ENCODE assay signal across 1 cellular context in the genomic region with DNA sequence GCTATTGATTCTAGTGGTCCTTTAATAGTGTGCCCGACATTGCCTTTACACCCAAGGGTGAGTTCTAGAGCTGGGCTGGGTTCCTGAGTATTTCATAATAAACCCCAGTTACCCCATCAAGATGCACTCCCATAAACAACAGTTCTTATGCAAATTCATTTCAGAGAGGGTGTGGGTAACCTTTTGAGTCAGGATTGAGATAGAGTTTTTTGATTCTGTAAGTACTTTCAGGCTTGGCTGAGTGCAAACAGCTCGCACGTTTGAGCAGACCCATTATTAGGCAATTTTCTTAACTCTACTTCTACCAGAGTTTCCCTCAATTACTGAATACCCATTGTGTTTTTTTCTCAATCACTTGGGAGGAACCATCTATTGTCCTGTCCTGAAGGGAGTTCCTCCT. TPM values are rescaled to one million over a fixed set of nuclear protein-coding genes. Genes with fewer than 3 reads are reported as not detected.
"Had no signal": no experiment of that assay in that cellular context is flagged by ENCODE, and none has a peak within 500 bp of the region (broad histone marks: within the 10 kb centered on the region; RNA-seq: fewer than 3 reads in every experiment).

No MANE protein-coding gene starts in this region.

RNA-seq across cellular contexts. Expression of a gene that starts 50.2 kb away (rescaled TPM):
- total RNA-seq: HT-29 had no signal
